ENCODE assay signal across 29 cellular contexts in genomic region chr2:129024796-129025195, GRCh38.
"Had no signal": no experiment of that assay in that cellular context is flagged by ENCODE, and none has a peak within 500 bp of the region (broad histone marks: within the 10 kb centered on the region; RNA-seq: fewer than 3 reads in every experiment).

No MANE protein-coding gene starts in this region.

- H3K4me1 ChIP-seq: adrenal gland, body of pancreas, gastrocnemius medialis, heart left ventricle had no signal

- H3K27ac ChIP-seq: adrenal gland, body of pancreas, coronary artery, dorsolateral prefrontal cortex, gastrocnemius medialis, heart left ventricle had no signal

- ATAC-seq: activated CD4-positive, alpha-beta T cell treated with anti-CD3 and anti-CD28 coated beads for 36 hours; activated CD8-positive, alpha-beta memory T cell treated with anti-CD3 and anti-CD28 coated beads, Interleukin-2, amount 10 ng/mL, durations not matched to agents 7 days and 5 days; activated CD8-positive, alpha-beta T cell treated with anti-CD3 and anti-CD28 coated beads, Interleukin-2, amount 10 ng/mL, durations not matched to agents 7 days and 5 days; activated naive CD8-positive, alpha-beta T cell treated with anti-CD3 and anti-CD28 coated beads, Interleukin-2, amount 50 U/mL, for 24 hours; body of pancreas; gastrocnemius medialis; heart left ventricle; T-helper 17 cell had no signal

- H3K4me3 ChIP-seq: adrenal gland, body of pancreas, coronary artery, dorsolateral prefrontal cortex, gastrocnemius medialis, heart left ventricle had no signal

- H3K9me3 ChIP-seq: adrenal gland, body of pancreas, gastrocnemius medialis had no signal

- DNase-seq: activated CD4-positive, alpha-beta memory T cell treated with anti-CD3 and anti-CD28 coated beads for 36 hours; activated CD4-positive, alpha-beta T cell treated with anti-CD3 and anti-CD28 coated beads for 36 hours; activated CD4-positive, alpha-beta T cell treated with anti-CD3 and anti-CD28 coated beads, Interleukin-2, amount 10 ng/mL, durations not matched to agents 24 days and 14 days; activated CD4-positive, CD25-positive, alpha-beta regulatory T cell; activated CD4-positive, CD25-positive, alpha-beta regulatory T cell treated with anti-CD3 and anti-CD28 coated beads, Interleukin-2, amount 50 U/mL, for 72 hours; activated CD8-positive, alpha-beta memory T cell treated with anti-CD3 and anti-CD28 coated beads, Interleukin-2, amount 10 ng/mL, durations not matched to agents 7 days and 5 days; activated CD8-positive, alpha-beta memory T cell treated with anti-CD3 and anti-CD28 coated beads, Interleukin-2, amount 50 U/mL, for 4 hours; activated CD8-positive, alpha-beta T cell treated with anti-CD3 and anti-CD28 coated beads, Interleukin-2, amount 10 ng/mL, durations not matched to agents 7 days and 5 days; activated effector memory CD4-positive, alpha-beta T cell treated with anti-CD3 and anti-CD28 coated beads, Interleukin-2, amount 50 U/mL, for 16 hours; activated naive CD4-positive, alpha-beta T cell treated with anti-CD3 and anti-CD28 coated beads for 36 hours; activated naive CD8-positive, alpha-beta T cell treated with anti-CD3 and anti-CD28 coated beads for 36 hours; activated naive CD8-positive, alpha-beta T cell treated with anti-CD3 and anti-CD28 coated beads, Interleukin-2, amount 50 U/mL, for 24 hours; activated T-cell treated with anti-CD3 and anti-CD28 coated beads, Interleukin-2, amount 50 U/mL, for 1 hour; activated T-cell treated with anti-CD3 and anti-CD28 coated beads, Interleukin-2, amount 50 U/mL, for 48 hours; adrenal gland; amygdala; aorta; body of pancreas; dorsolateral prefrontal cortex; effector memory CD4-positive, alpha-beta T cell; endodermal cell; foreskin fibroblast; gastrocnemius medialis; glutamatergic neuron; heart left ventricle; T-helper 1 cell; T-helper 17 cell; T1000 had no signal

- H3K27me3 ChIP-seq: body of pancreas, gastrocnemius medialis had no signal

- H3K36me3 ChIP-seq: adrenal gland, gastrocnemius medialis, heart left ventricle had no signal
